ENCODE assay signal across 9 cellular contexts in the genomic region with DNA sequence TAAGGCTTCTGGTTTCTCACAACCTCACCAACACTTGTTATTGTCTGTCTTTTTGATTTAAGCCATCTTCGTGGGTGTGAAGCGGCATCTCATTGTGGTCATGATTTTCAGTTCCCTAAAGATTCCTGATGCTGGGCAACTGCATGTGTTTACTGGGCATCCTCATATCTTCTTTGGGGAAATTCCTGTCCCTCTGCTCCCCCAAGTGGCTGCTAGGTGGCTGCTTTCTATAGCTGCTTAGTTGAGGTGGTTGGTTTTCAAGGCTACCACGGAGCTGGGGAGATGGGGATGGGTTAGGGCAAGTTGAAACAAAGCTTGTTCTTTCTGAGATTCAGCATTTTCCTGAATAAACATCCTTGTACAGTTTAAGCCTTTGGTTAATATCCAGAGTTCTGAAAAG.
DNase-seq lines count a peak whose midpoint lies in the region; ATAC-seq and TF ChIP-seq lines count a peak whose summit lies in the region.
"Had no signal": no experiment of that assay in that cellular context is flagged by ENCODE, and none has a peak within 500 bp of the region (broad histone marks: within the 10 kb centered on the region; RNA-seq: fewer than 3 reads in every experiment).

No MANE protein-coding gene starts in this region.

- no peaks in the 10 kb centered on the region for H3K9me3 Mint-ChIP-seq in activated CD4-positive, alpha-beta T cell treated with anti-CD3 and anti-CD28 coated beads, Interleukin-2, amount 10 ng/mL, durations not matched to agents 7 days and 5 days

- H3K27me3 Mint-ChIP-seq in activated CD4-positive, alpha-beta T cell treated with anti-CD3 and anti-CD28 coated beads, Interleukin-2, amount 10 ng/mL, durations not matched to agents 7 days and 5 days = no peaks in the 10 kb centered on the region

- no peaks in the 10 kb centered on the region for H3K27me3 ChIP-seq in foreskin keratinocyte

- POLR2A ChIA-PET in AG04449 (lab: Yijun Ruan, JAX) = no interaction called here
- POLR2A ChIA-PET in RWPE1 (lab: Yijun Ruan, JAX; ENCODE audit: low non-redundant PET) = no interaction called here
- POLR2A ChIA-PET in activated CD4-positive, alpha-beta T cell treated with anti-CD3 and anti-CD28 coated beads, Interleukin-2, amount 10 ng/mL, durations not matched to agents 7 days and 5 days (lab: Charles Lee) = no interaction called here

- CTCF ChIA-PET in AG04449 (lab: Yijun Ruan, JAX) = interaction anchor here (1.0 to 1.7 kb wide), 8 partner anchors 10 to 402 kb away, joined by 3 to 5 read pairs (median 4); no protein-coding TSS in a partner anchor
- CTCF ChIA-PET in RWPE1 (lab: Yijun Ruan, JAX) = interaction anchor here (0.5 to 3.8 kb wide), 10 partner anchors 51 to 432 kb away, joined by 3 to 18 read pairs (median 3); no protein-coding TSS in a partner anchor
- CTCF ChIA-PET in activated CD4-positive, alpha-beta T cell treated with anti-CD3 and anti-CD28 coated beads, Interleukin-2, amount 10 ng/mL, durations not matched to agents 7 days and 5 days (lab: Charles Lee) = interaction anchor here (0.7 kb wide), 1 partner anchor 77 kb away, joined by 3 read pairs; no protein-coding TSS in a partner anchor

- H3K4me1 Mint-ChIP-seq in activated CD4-positive, alpha-beta T cell treated with anti-CD3 and anti-CD28 coated beads, Interleukin-2, amount 10 ng/mL, durations not matched to agents 7 days and 5 days = no peaks in the 10 kb centered on the region

- no peak overlapping the region for H3K4me3 ChIP-seq in AG04449 (ENCODE audit: low read depth, low read length)

- ATAC-seq in foreskin keratinocyte = peak; percentile 45
- ATAC-seq in GM18502 (IDR thresholded peaks at IDR 0.05; ENCODE audit: poor library complexity, unreplicated experiment) = no peak
- no peak for ATAC-seq in HG03095 (IDR thresholded peaks at IDR 0.05; ENCODE audit: unreplicated experiment)
- ATAC-seq in HG03045 (IDR thresholded peaks at IDR 0.05; ENCODE audit: unreplicated experiment) = no peak

- H3K27ac Mint-ChIP-seq in activated CD4-positive, alpha-beta T cell treated with anti-CD3 and anti-CD28 coated beads, Interleukin-2, amount 10 ng/mL, durations not matched to agents 7 days and 5 days = no peak overlapping the region

- peaks cover 20% of the 10 kb centered on the region for H3K4me1 ChIP-seq in foreskin keratinocyte

- H3K4me3 Mint-ChIP-seq in activated CD4-positive, alpha-beta T cell treated with anti-CD3 and anti-CD28 coated beads, Interleukin-2, amount 10 ng/mL, durations not matched to agents 7 days and 5 days = no peak overlapping the region

- peak; percentile 54 for TF ChIP-seq CTCF in AG04449 (IDR thresholded peaks at IDR 0.05; ENCODE audit: insufficient read depth, low read length, missing control alignments)
- TF ChIP-seq CTCF in GM12873 (IDR thresholded peaks at IDR 0.05; ENCODE audit: insufficient read depth, low read depth, low read length, missing control alignments) = peak; percentile 43
- no peak; the same call in 1 of the 2 replicates for TF ChIP-seq CTCF in RWPE1 (conservative IDR thresholded peaks at IDR 0.05; ENCODE audit: low read depth)
- peak; percentile 89 for TF ChIP-seq CTCF in foreskin keratinocyte (conservative IDR thresholded peaks at IDR 0.05)

- no peaks in the 10 kb centered on the region for H3K36me3 Mint-ChIP-seq in activated CD4-positive, alpha-beta T cell treated with anti-CD3 and anti-CD28 coated beads, Interleukin-2, amount 10 ng/mL, durations not matched to agents 7 days and 5 days (ENCODE audit: low read depth)

- no peak for DNase-seq in AG04449 (ENCODE audit: low read depth, low spot score)
- peak; percentile 92 for DNase-seq in RWPE1 (ENCODE audit: low spot score)
- peak; percentile 66 to 83 for DNase-seq in foreskin keratinocyte
- no peak for DNase-seq in activated CD4-positive, alpha-beta T cell treated with anti-CD3 and anti-CD28 coated beads, Interleukin-2, amount 10 ng/mL, durations not matched to agents 7 days and 5 days
- DNase-seq: retina had no signal

- H3K27ac ChIP-seq in RWPE1 (peak overlapping the region; percentile 85), foreskin keratinocyte (peak overlapping the region; percentile 50)

Comparison
In these comparisons a context has a peak if more than half of its experiments do, and no peak if none do; other contexts are left out.
1. DNase-seq: peak in RWPE1 (single experiment) and foreskin keratinocyte (2 of 2); none in AG04449 (single experiment) and activated CD4-positive, alpha-beta T cell treated with anti-CD3 and anti-CD28 coated beads, Interleukin-2, amount 10 ng/mL, durations not matched to agents 7 days and 5 days (single experiment).